In genomic region chr19:11530432-11530831, GRCh38 we compare ENCODE assay signal across 1 cellular context.
TF ChIP-seq lines count a peak whose summit lies in the region.

No MANE protein-coding gene starts in this region.

TF ChIP-seq in HepG2, 621 proteins besides CTCF, POLR2A, EP300 and RAD21 (continued from another document and continues in another):
- TF ChIP-seq ZNF580 (CRISPR knock-in tag; IDR thresholded peaks at IDR 0.05; ENCODE audit: borderline replicate concordance, low read depth) (0 out of 2 replicates have a peak, but pooled peaks have one; percentile 59), KLF15 (CRISPR knock-in tag; IDR thresholded peaks at IDR 0.05; ENCODE audit: borderline replicate concordance) (no peak), ZFP37 (CRISPR knock-in tag; IDR thresholded peaks at IDR 0.05; ENCODE audit: borderline replicate concordance) (peak; percentile 85; the same call in 1 of the 2 replicates), POGK (CRISPR knock-in tag; conservative IDR thresholded peaks at IDR 0.05) (peak; percentile 54; the same call in 1 of the 2 replicates), ZNF563 (CRISPR knock-in tag; IDR thresholded peaks at IDR 0.05) (no peak), ZNF350 (CRISPR knock-in tag; IDR thresholded peaks at IDR 0.05; ENCODE audit: borderline replicate concordance, low read depth) (peak; percentile 46; the same call in 1 of the 2 replicates), ZBTB49 (CRISPR knock-in tag; IDR thresholded peaks at IDR 0.05; ENCODE audit: borderline replicate concordance) (no peak), ZNF609 (CRISPR knock-in tag; IDR thresholded peaks at IDR 0.05; ENCODE audit: borderline replicate concordance) (no peak), DMAP1 (CRISPR knock-in tag; IDR thresholded peaks at IDR 0.05) (0 out of 2 replicates have a peak, but pooled peaks have one; percentile 47), ATF3 (CRISPR knock-in tag; IDR thresholded peaks at IDR 0.05) (no peak), ZNF891 (CRISPR knock-in tag; IDR thresholded peaks at IDR 0.05) (no peak), RXRB (CRISPR knock-in tag; IDR thresholded peaks at IDR 0.05; ENCODE audit: borderline replicate concordance) (peak; percentile 60; the same call in 1 of the 2 replicates), KMT2A (CRISPR knock-in tag; IDR thresholded peaks at IDR 0.05) (peak; percentile 49; the same call in 1 of the 2 replicates), POLR2AphosphoS2 (IDR thresholded peaks at IDR 0.05; ENCODE audit: low read depth, low read length) (no peak), NCOA5 (CRISPR knock-in tag; IDR thresholded peaks at IDR 0.05) (no peak), MYNN (CRISPR knock-in tag; IDR thresholded peaks at IDR 0.05; ENCODE audit: low read depth) (no peak), NR2F2 (IDR thresholded peaks at IDR 0.05; ENCODE audit: borderline replicate concordance, low read depth) (no peak), GATAD2A (CRISPR knock-in tag; IDR thresholded peaks at IDR 0.05) (peak; percentile 63), ZBTB1 (CRISPR knock-in tag; IDR thresholded peaks at IDR 0.05; ENCODE audit: borderline replicate concordance) (no peak), PRDM15 (CRISPR knock-in tag; IDR thresholded peaks at IDR 0.05) (no peak), KDM2A (CRISPR knock-in tag; IDR thresholded peaks at IDR 0.05; ENCODE audit: borderline replicate concordance, low read depth) (peak; percentile 72; the same call in 1 of the 2 replicates), TFE3 (CRISPR knock-in tag; IDR thresholded peaks at IDR 0.05) (peak; percentile 65), SP2 (CRISPR knock-in tag; IDR thresholded peaks at IDR 0.05) (peak; percentile 41), ZNF879 (CRISPR knock-in tag; IDR thresholded peaks at IDR 0.05) (no peak), ZNF615 (CRISPR knock-in tag; IDR thresholded peaks at IDR 0.05; ENCODE audit: borderline replicate concordance) (no peak), HNF4A (CRISPR knock-in tag; IDR thresholded peaks at IDR 0.05) (no peak), KAT8 (CRISPR knock-in tag; IDR thresholded peaks at IDR 0.05) (peak; percentile 82), KDM1A (CRISPR knock-in tag; IDR thresholded peaks at IDR 0.05) (peak; percentile 53; the same call in 1 of the 2 replicates), MYC (CRISPR knock-in tag; IDR thresholded peaks at IDR 0.05; ENCODE audit: borderline replicate concordance) (peak; percentile 93; the same call in 1 of the 2 replicates), TSC22D2 (CRISPR knock-in tag; IDR thresholded peaks at IDR 0.05; ENCODE audit: borderline replicate concordance) (peak; percentile 67; the same call in 1 of the 2 replicates), RELA (CRISPR knock-in tag; IDR thresholded peaks at IDR 0.05) (no peak), TRAFD1 (CRISPR knock-in tag; IDR thresholded peaks at IDR 0.05; ENCODE audit: borderline replicate concordance) (no peak), SNAI1 (CRISPR knock-in tag; IDR thresholded peaks at IDR 0.05; ENCODE audit: borderline replicate concordance) (no peak), E2F1 (CRISPR knock-in tag; IDR thresholded peaks at IDR 0.05) (no peak), TP53 (CRISPR knock-in tag; conservative IDR thresholded peaks at IDR 0.05) (no peak), ZNF232 (CRISPR knock-in tag; IDR thresholded peaks at IDR 0.05; ENCODE audit: borderline replicate concordance) (peak; percentile 50; the same call in 1 of the 2 replicates), MED1 (CRISPR knock-in tag; IDR thresholded peaks at IDR 0.05) (peak; percentile 57; the same call in 1 of the 2 replicates)
